ENCODE assay signal across 1 cellular context in genomic region chr1:62285984-62286481, GRCh38.
TF ChIP-seq lines count a peak whose summit lies in the region.

No MANE protein-coding gene starts in this region.

TF ChIP-seq in WTC11, 78 proteins besides CTCF, POLR2A, EP300 and RAD21 (continued from another document):
- TF ChIP-seq, protein P1, sequence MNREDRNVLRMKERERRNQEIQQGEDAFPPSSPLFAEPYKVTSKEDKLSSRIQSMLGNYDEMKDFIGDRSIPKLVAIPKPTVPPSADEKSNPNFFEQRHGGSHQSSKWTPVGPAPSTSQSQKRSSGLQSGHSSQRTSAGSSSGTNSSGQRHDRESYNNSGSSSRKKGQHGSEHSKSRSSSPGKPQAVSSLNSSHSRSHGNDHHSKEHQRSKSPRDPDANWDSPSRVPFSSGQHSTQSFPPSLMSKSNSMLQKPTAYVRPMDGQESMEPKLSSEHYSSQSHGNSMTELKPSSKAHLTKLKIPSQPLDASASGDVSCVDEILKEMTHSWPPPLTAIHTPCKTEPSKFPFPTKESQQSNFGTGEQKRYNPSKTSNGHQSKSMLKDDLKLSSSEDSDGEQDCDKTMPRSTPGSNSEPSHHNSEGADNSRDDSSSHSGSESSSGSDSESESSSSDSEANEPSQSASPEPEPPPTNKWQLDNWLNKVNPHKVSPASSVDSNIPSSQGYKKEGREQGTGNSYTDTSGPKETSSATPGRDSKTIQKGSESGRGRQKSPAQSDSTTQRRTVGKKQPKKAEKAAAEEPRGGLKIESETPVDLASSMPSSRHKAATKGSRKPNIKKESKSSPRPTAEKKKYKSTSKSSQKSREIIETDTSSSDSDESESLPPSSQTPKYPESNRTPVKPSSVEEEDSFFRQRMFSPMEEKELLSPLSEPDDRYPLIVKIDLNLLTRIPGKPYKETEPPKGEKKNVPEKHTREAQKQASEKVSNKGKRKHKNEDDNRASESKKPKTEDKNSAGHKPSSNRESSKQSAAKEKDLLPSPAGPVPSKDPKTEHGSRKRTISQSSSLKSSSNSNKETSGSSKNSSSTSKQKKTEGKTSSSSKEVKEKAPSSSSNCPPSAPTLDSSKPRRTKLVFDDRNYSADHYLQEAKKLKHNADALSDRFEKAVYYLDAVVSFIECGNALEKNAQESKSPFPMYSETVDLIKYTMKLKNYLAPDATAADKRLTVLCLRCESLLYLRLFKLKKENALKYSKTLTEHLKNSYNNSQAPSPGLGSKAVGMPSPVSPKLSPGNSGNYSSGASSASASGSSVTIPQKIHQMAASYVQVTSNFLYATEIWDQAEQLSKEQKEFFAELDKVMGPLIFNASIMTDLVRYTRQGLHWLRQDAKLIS (CRISPR knock-in tag; IDR thresholded peaks at IDR 0.05; ENCODE audit: borderline replicate concordance), result no peak
- TF ChIP-seq, protein P2, sequence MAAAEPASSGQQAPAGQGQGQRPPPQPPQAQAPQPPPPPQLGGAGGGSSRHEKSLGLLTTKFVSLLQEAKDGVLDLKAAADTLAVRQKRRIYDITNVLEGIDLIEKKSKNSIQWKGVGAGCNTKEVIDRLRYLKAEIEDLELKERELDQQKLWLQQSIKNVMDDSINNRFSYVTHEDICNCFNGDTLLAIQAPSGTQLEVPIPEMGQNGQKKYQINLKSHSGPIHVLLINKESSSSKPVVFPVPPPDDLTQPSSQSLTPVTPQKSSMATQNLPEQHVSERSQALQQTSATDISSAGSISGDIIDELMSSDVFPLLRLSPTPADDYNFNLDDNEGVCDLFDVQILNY (CRISPR knock-in tag; IDR thresholded peaks at IDR 0.05), result no peak
- TF ChIP-seq STAT6 (CRISPR knock-in tag; conservative IDR thresholded peaks at IDR 0.05; ENCODE audit: low read depth) (no peak), ZNF396 (CRISPR knock-in tag; IDR thresholded peaks at IDR 0.05; ENCODE audit: borderline replicate concordance) (no peak), EMX1 (CRISPR knock-in tag; IDR thresholded peaks at IDR 0.05) (no peak), ZBTB21 (CRISPR knock-in tag; IDR thresholded peaks at IDR 0.05; ENCODE audit: borderline replicate concordance) (0 out of 2 replicates have a peak, but pooled peaks have one; percentile 10), ZNF416 (CRISPR knock-in tag; IDR thresholded peaks at IDR 0.05) (no peak), RORB (CRISPR knock-in tag; IDR thresholded peaks at IDR 0.05) (no peak), JUN (CRISPR knock-in tag; IDR thresholded peaks at IDR 0.05) (no peak), TCF7 (CRISPR knock-in tag; IDR thresholded peaks at IDR 0.05; ENCODE audit: low read depth) (no peak), ZNF425 (CRISPR knock-in tag; conservative IDR thresholded peaks at IDR 0.05) (no peak), AR (CRISPR knock-in tag; IDR thresholded peaks at IDR 0.05) (no peak), OVOL2 (CRISPR knock-in tag; IDR thresholded peaks at IDR 0.05; ENCODE audit: borderline replicate concordance) (no peak), PRRX2 (CRISPR knock-in tag; IDR thresholded peaks at IDR 0.05) (no peak), USF2 (CRISPR knock-in tag; IDR thresholded peaks at IDR 0.05) (peak; percentile 70), SP1 (CRISPR knock-in tag; conservative IDR thresholded peaks at IDR 0.05) (no peak), CDX4 (CRISPR knock-in tag; IDR thresholded peaks at IDR 0.05; ENCODE audit: borderline replicate concordance) (no peak), MYBL2 (CRISPR knock-in tag; IDR thresholded peaks at IDR 0.05) (no peak), JAZF1 (CRISPR knock-in tag; IDR thresholded peaks at IDR 0.05) (no peak)
- TF ChIP-seq, protein P3, sequence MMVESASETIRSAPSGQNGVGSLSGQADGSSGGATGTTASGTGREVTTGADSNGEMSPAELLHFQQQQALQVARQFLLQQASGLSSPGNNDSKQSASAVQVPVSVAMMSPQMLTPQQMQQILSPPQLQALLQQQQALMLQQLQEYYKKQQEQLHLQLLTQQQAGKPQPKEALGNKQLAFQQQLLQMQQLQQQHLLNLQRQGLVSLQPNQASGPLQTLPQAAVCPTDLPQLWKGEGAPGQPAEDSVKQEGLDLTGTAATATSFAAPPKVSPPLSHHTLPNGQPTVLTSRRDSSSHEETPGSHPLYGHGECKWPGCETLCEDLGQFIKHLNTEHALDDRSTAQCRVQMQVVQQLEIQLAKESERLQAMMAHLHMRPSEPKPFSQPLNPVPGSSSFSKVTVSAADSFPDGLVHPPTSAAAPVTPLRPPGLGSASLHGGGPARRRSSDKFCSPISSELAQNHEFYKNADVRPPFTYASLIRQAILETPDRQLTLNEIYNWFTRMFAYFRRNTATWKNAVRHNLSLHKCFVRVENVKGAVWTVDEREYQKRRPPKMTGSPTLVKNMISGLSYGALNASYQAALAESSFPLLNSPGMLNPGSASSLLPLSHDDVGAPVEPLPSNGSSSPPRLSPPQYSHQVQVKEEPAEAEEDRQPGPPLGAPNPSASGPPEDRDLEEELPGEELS (CRISPR knock-in tag; IDR thresholded peaks at IDR 0.05), result 0 out of 2 replicates have a peak, but pooled peaks have one; percentile 14
- TF ChIP-seq, protein P4, sequence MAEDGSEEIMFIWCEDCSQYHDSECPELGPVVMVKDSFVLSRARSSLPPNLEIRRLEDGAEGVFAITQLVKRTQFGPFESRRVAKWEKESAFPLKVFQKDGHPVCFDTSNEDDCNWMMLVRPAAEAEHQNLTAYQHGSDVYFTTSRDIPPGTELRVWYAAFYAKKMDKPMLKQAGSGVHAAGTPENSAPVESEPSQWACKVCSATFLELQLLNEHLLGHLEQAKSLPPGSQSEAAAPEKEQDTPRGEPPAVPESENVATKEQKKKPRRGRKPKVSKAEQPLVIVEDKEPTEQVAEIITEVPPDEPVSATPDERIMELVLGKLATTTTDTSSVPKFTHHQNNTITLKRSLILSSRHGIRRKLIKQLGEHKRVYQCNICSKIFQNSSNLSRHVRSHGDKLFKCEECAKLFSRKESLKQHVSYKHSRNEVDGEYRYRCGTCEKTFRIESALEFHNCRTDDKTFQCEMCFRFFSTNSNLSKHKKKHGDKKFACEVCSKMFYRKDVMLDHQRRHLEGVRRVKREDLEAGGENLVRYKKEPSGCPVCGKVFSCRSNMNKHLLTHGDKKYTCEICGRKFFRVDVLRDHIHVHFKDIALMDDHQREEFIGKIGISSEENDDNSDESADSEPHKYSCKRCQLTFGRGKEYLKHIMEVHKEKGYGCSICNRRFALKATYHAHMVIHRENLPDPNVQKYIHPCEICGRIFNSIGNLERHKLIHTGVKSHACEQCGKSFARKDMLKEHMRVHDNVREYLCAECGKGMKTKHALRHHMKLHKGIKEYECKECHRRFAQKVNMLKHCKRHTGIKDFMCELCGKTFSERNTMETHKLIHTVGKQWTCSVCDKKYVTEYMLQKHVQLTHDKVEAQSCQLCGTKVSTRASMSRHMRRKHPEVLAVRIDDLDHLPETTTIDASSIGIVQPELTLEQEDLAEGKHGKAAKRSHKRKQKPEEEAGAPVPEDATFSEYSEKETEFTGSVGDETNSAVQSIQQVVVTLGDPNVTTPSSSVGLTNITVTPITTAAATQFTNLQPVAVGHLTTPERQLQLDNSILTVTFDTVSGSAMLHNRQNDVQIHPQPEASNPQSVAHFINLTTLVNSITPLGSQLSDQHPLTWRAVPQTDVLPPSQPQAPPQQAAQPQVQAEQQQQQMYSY (CRISPR knock-in tag; IDR thresholded peaks at IDR 0.05), result no peak
- TF ChIP-seq, protein P5, sequence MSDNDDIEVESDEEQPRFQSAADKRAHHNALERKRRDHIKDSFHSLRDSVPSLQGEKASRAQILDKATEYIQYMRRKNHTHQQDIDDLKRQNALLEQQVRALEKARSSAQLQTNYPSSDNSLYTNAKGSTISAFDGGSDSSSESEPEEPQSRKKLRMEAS (CRISPR knock-in tag; IDR thresholded peaks at IDR 0.05), result peak; percentile 65
